ENCODE assay signal across 16 cellular contexts in genomic region chr1:177969825-177970371, GRCh38. TPM values are rescaled to one million over a fixed set of nuclear protein-coding genes. Genes with fewer than 3 reads are reported as not detected.
A peak's percentile ranks its signal among the peaks of the same experiment; 100 is the strongest.
DNase-seq lines count a peak whose midpoint lies in the region; ATAC-seq and TF ChIP-seq lines count a peak whose summit lies in the region.
"Had no signal": no experiment of that assay in that cellular context is flagged by ENCODE, and none has a peak within 500 bp of the region (broad histone marks: within the 10 kb centered on the region; RNA-seq: fewer than 3 reads in every experiment).

SEC16B (minus strand) TSS chr1:177970058; CDS start chr1:177967981, 2,077 bp downstream.

- ATAC-seq in GM23338: no peak
- ATAC-seq in effector memory CD8-positive, alpha-beta T cell (replicated peaks): no peak
- ATAC-seq: activated CD8-positive, alpha-beta T cell treated with anti-CD3 and anti-CD28 coated beads for 36 hours had no signal

- H3K27me3 Mint-ChIP-seq in GM23338 (ENCODE audit: insufficient read depth, low read depth, poor library complexity) (no peaks in the 10 kb centered on the region), MCF 10A (ENCODE audit: insufficient read depth, unreplicated experiment) (no peaks in the 10 kb centered on the region)
- no peaks in the 10 kb centered on the region for H3K27me3 Mint-ChIP-seq in effector memory CD8-positive, alpha-beta T cell
- H3K27me3 Mint-ChIP-seq: activated CD8-positive, alpha-beta T cell treated with anti-CD3 and anti-CD28 coated beads for 36 hours; stimulated activated naive CD8-positive, alpha-beta T cell treated with anti-CD3 and anti-CD28 coated beads, Interleukin-15, Interleukin-2, amounts not matched to agents 100 ng/mL and 50 ng/mL, for 24 hours had no signal

- H3K4me3 ChIP-seq in GM23338: no peak within 1 kb of the TSS
- H3K4me3 ChIP-seq in skeletal muscle satellite cell (ENCODE audit: low read length): no peak within 1 kb of the TSS
- no peak within 1 kb of the TSS for H3K4me3 ChIP-seq in testis
- H3K4me3 ChIP-seq: SK-N-MC had no signal

- intact Hi-C loops in MCF 10A (cut with micrococcal nuclease): no loop called here
- intact Hi-C loops in testis (cut with DNase I; ENCODE audit: low total_unique reads): no loop called here

- no peaks in the 10 kb centered on the region; the same call in 2 of the 3 replicates for H3K4me1 Mint-ChIP-seq in GM23338
- peaks cover 0 to 2% of the 10 kb centered on the region in 2 donors for H3K4me1 Mint-ChIP-seq in effector memory CD8-positive, alpha-beta T cell (ENCODE audit: low read depth in 2 of 2)
- no peaks in the 10 kb centered on the region for H3K4me1 Mint-ChIP-seq in MCF 10A (ENCODE audit: insufficient read depth, unreplicated experiment)
- H3K4me1 Mint-ChIP-seq: immature natural killer cell had no signal

- H3K9me2 ChIP-seq in GM23338 (ENCODE audit: insufficient read depth): peaks cover 26% of the 10 kb centered on the region

- H3K9ac ChIP-seq in skeletal muscle satellite cell (ENCODE audit: low read depth, low read length): no peak within 1 kb of the TSS

- CTCF ChIA-PET in MCF 10A (lab: Yijun Ruan, JAX): interaction anchor here (0.5 to 1.6 kb wide), 5 partner anchors 18 to 1071 kb away, joined by 3 to 9 read pairs (median 6); no protein-coding TSS in a partner anchor

- H3K27me3 ChIP-seq in GM23338 (ENCODE audit: insufficient read depth) (no peaks in the 10 kb centered on the region), skeletal muscle satellite cell (ENCODE audit: control insufficient read depth, insufficient read depth, low read length) (no peaks in the 10 kb centered on the region), testis (no peaks in the 10 kb centered on the region)

- POLR2A ChIA-PET in MCF 10A (lab: Yijun Ruan, JAX): no interaction called here

- H4K20me1 ChIP-seq in GM23338 (replicated peaks; ENCODE audit: insufficient read depth): no peaks in the 10 kb centered on the region

- H3K4me3 Mint-ChIP-seq in GM23338: no peak within 1 kb of the TSS
- H3K4me3 Mint-ChIP-seq in effector memory CD8-positive, alpha-beta T cell: no peak within 1 kb of the TSS
- H3K4me3 Mint-ChIP-seq in MCF 10A (ENCODE audit: unreplicated experiment): no peak within 1 kb of the TSS
- H3K4me3 Mint-ChIP-seq: activated CD8-positive, alpha-beta T cell treated with anti-CD3 and anti-CD28 coated beads for 36 hours; IgD-negative memory B cell; immature natural killer cell; stimulated activated naive CD8-positive, alpha-beta T cell treated with anti-CD3 and anti-CD28 coated beads, Interleukin-15, Interleukin-2, amounts not matched to agents 100 ng/mL and 50 ng/mL, for 24 hours had no signal

- H3K9me3 Mint-ChIP-seq in GM23338: no peaks in the 10 kb centered on the region; the same call in 2 of the 3 replicates
- H3K9me3 Mint-ChIP-seq in effector memory CD8-positive, alpha-beta T cell: peaks cover 18 to 21% of the 10 kb centered on the region in 2 donors
- no peaks in the 10 kb centered on the region for H3K9me3 Mint-ChIP-seq in MCF 10A (ENCODE audit: unreplicated experiment)

- no peak within 1 kb of the TSS for H3K27ac ChIP-seq in GM23338 (ENCODE audit: low read depth)
- H3K27ac ChIP-seq in testis: no peak within 1 kb of the TSS
- H3K27ac ChIP-seq: SK-N-MC had no signal

- H3K4me2 ChIP-seq in GM23338: no peak within 1 kb of the TSS
- H3K4me2 ChIP-seq in skeletal muscle satellite cell (ENCODE audit: low read length): peak within 1 kb of the TSS; percentile 34

- no peaks in the 10 kb centered on the region for H3K4me1 ChIP-seq in GM23338 (ENCODE audit: insufficient read depth)
- H3K4me1 ChIP-seq in skeletal muscle satellite cell (ENCODE audit: control insufficient read depth, insufficient read depth, low read length): peaks cover 5% of the 10 kb centered on the region
- H3K4me1 ChIP-seq in testis: no peaks in the 10 kb centered on the region

- no peak within 1 kb of the TSS for H3K27ac Mint-ChIP-seq in GM23338
- no peak within 1 kb of the TSS for H3K27ac Mint-ChIP-seq in effector memory CD8-positive, alpha-beta T cell
- no peak within 1 kb of the TSS for H3K27ac Mint-ChIP-seq in MCF 10A (ENCODE audit: low read depth, unreplicated experiment)
- H3K27ac Mint-ChIP-seq: activated CD8-positive, alpha-beta T cell treated with anti-CD3 and anti-CD28 coated beads for 36 hours; IgD-negative memory B cell; immature natural killer cell; stimulated activated naive CD8-positive, alpha-beta T cell treated with anti-CD3 and anti-CD28 coated beads, Interleukin-15, Interleukin-2, amounts not matched to agents 100 ng/mL and 50 ng/mL, for 24 hours had no signal

- no peaks in the 10 kb centered on the region for H3K79me2 ChIP-seq in GM23338 (replicated peaks; ENCODE audit: insufficient read depth)

- 82 to 94% methylated on average over 12 of the region's 12 CpGs for WGBS in testis, 2 donors

- BruUV-seq in MCF 10A (replicated peaks; lab: Mats Ljungman, UMichigan): no TSS peak

- TF ChIP-seq CTCF in GM23338 (conservative IDR thresholded peaks at IDR 0.05; ENCODE audit: low read depth in 2 of 2): no peak
- no peak for TF ChIP-seq CTCF in MCF 10A (IDR thresholded peaks at IDR 0.05; ENCODE audit: unreplicated experiment)
- no peak for TF ChIP-seq CTCF in testis (IDR thresholded peaks at IDR 0.05)

- H3K36me3 ChIP-seq in GM23338 (ENCODE audit: insufficient read depth): no peaks in the 10 kb centered on the region
- H3K36me3 ChIP-seq in skeletal muscle satellite cell (ENCODE audit: insufficient read depth, low read length): no peaks in the 10 kb centered on the region
- no peaks in the 10 kb centered on the region for H3K36me3 ChIP-seq in testis (ENCODE audit: low read depth, missing control alignments)

- H3K9me3 ChIP-seq in skeletal muscle satellite cell (replicated peaks; ENCODE audit: low read length) (no peaks in the 10 kb centered on the region), testis (no peaks in the 10 kb centered on the region)

- DNase-seq in GM23338 (ENCODE audit: low spot score) (peak; percentile 11), OCI-M1 (lab: John Stamatoyannopoulos, UW) (peak; percentile 72), glomerular visceral epithelial cell (ENCODE audit: extremely low spot score) (peak; percentile 64), MCF 10A (ENCODE audit: unreplicated experiment) (no peak), testis (no peak)
- DNase-seq in effector memory CD8-positive, alpha-beta T cell: no peak
- DNase-seq in activated CD8-positive, alpha-beta memory T cell treated with anti-CD3 and anti-CD28 coated beads for 24 hours: no peak
- DNase-seq: activated CD8-positive, alpha-beta T cell treated with anti-CD3 and anti-CD28 coated beads for 36 hours; amniotic stem cell; immature natural killer cell; NCI-H1436; NCI-H2227 treated with DMSO at 0.1 percent for 48 hours had no signal

- no peak for TF ChIP-seq POLR2A in testis (IDR thresholded peaks at IDR 0.05)

- H3K36me3 Mint-ChIP-seq in GM23338 (ENCODE audit: low read depth) (no peaks in the 10 kb centered on the region), MCF 10A (ENCODE audit: insufficient read depth, unreplicated experiment) (no peaks in the 10 kb centered on the region)
- no peaks in the 10 kb centered on the region for H3K36me3 Mint-ChIP-seq in effector memory CD8-positive, alpha-beta T cell (ENCODE audit: insufficient read depth)
- H3K36me3 Mint-ChIP-seq: IgD-negative memory B cell, immature natural killer cell had no signal

- H3F3A ChIP-seq in GM23338 (replicated peaks; ENCODE audit: low read depth): no peaks in the 10 kb centered on the region

- H2AFZ ChIP-seq in GM23338: no peak within 1 kb of the TSS

TF ChIP-seq in GM23338, 12 proteins besides CTCF, POLR2A, EP300 and RAD21 (continues in another document):
- no peak for TF ChIP-seq STAT1 (IDR thresholded peaks at IDR 0.05; ENCODE audit: unreplicated experiment)
- TF ChIP-seq ZNF331 (CRISPR knock-in tag; IDR thresholded peaks at IDR 0.05; ENCODE audit: low read depth): no peak
- TF ChIP-seq REST (IDR thresholded peaks at IDR 0.05; ENCODE audit: unreplicated experiment): no peak
- TF ChIP-seq, protein P1, sequence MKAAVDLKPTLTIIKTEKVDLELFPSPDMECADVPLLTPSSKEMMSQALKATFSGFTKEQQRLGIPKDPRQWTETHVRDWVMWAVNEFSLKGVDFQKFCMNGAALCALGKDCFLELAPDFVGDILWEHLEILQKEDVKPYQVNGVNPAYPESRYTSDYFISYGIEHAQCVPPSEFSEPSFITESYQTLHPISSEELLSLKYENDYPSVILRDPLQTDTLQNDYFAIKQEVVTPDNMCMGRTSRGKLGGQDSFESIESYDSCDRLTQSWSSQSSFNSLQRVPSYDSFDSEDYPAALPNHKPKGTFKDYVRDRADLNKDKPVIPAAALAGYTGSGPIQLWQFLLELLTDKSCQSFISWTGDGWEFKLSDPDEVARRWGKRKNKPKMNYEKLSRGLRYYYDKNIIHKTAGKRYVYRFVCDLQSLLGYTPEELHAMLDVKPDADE (IDR thresholded peaks at IDR 0.05): no peak
- no peak for TF ChIP-seq ZNF114 (CRISPR knock-in tag; IDR thresholded peaks at IDR 0.05)
- no peak for TF ChIP-seq EZH2phosphoT487 (IDR thresholded peaks at IDR 0.05; ENCODE audit: unreplicated experiment)

RNA-seq across cellular contexts. Expression of gene SEC16B, which starts in this region (rescaled TPM):
- total RNA-seq in GM23338 (2014; rRNA removed; shearing (Covaris generic)): 0.70 and 1.2 TPM in 2 replicates
- 0.29 and 0.75 TPM in 2 replicates for polyA plus RNA-seq in GM23338 (2016; fragmentation: Nextera tagmentation; extraction: Ambion mirVana)
- total RNA-seq in skeletal muscle satellite cell (2012; rRNA removed): 1.8 and 4.4 TPM in 2 replicates
- not detected in 2 replicates for total RNA-seq in MCF 10A (2022)
- total RNA-seq in testis: 1 to 10 TPM; 4.8 to 5.9 TPM
- polyA plus RNA-seq in testis (ENCODE audit: insufficient read depth, low read depth, low replicate concordance): 4.3 TPM
- total RNA-seq: activated CD8-positive, alpha-beta T cell treated with anti-CD3 and anti-CD28 coated beads for 36 hours had no signal
- polyA plus RNA-seq: IgD-negative memory B cell had no signal

Comparison
In these comparisons a context has a peak if more than half of its experiments do, and no peak if none do; other contexts are left out.
1. DNase-seq: peak in GM23338 (single experiment), OCI-M1 (single experiment) and glomerular visceral epithelial cell (single experiment); none in effector memory CD8-positive, alpha-beta T cell (0 of 3), MCF 10A (single experiment), activated CD8-positive, alpha-beta memory T cell treated with anti-CD3 and anti-CD28 coated beads for 24 hours (single experiment) and testis (single experiment).